1 cellular context compared by ENCODE assay signal in genomic region chr17:7839890-7840260, GRCh38.
TF ChIP-seq lines count a peak whose summit lies in the region.

No MANE protein-coding gene starts in this region.

TF ChIP-seq in IMR-90, 13 proteins besides CTCF, POLR2A, EP300 and RAD21:
- TF ChIP-seq BHLHE40 (IDR thresholded peaks at IDR 0.05; ENCODE audit: low read depth, low read length), result peak; percentile 87
- TF ChIP-seq FOS (IDR thresholded peaks at IDR 0.05; ENCODE audit: low read depth, low read length), result no peak
- TF ChIP-seq CHD1 (IDR thresholded peaks at IDR 0.05; ENCODE audit: low read depth, low read length), result peak; percentile 87; the same call in 1 of the 2 replicates
